9 cellular contexts compared by ENCODE assay signal in genomic region chr16:30350134-30350871, GRCh38. TPM values are rescaled to one million over a fixed set of nuclear protein-coding genes. Genes with fewer than 3 reads are reported as not detected.
DNase-seq lines count a peak whose midpoint lies in the region; ATAC-seq and TF ChIP-seq lines count a peak whose summit lies in the region.
"Had no signal": no experiment of that assay in that cellular context is flagged by ENCODE, and none has a peak within 500 bp of the region (broad histone marks: within the 10 kb centered on the region; RNA-seq: fewer than 3 reads in every experiment).

No MANE protein-coding gene starts in this region.

- H3K9me2 ChIP-seq in SK-N-SH, result no peaks in the 10 kb centered on the region

- peak; percentile 48 for DNase-seq in T-helper 2 cell treated with Interferon-gamma antibody and Interleukin-4, amounts not matched to agents 5 μg/mL and 100 μg/mL, for 36 hours (ENCODE audit: low spot score)
- DNase-seq in nephron progenitor cell (no peak), NCI-H345 (lab: John Stamatoyannopoulos, UW) (no peak), superior temporal gyrus (ENCODE audit: extremely low spot score) (no peak), SK-N-SH (no peak)
- no peak for DNase-seq in central memory CD4-positive, alpha-beta T cell
- DNase-seq: erythroblast had no signal

- TF ChIP-seq CTCF in nephron progenitor cell (IDR thresholded peaks at IDR 0.05) (no peak), SK-N-SH (IDR thresholded peaks at IDR 0.05) (no peak)

- ATAC-seq in GM18511 (IDR thresholded peaks at IDR 0.05; ENCODE audit: unreplicated experiment), result peak; percentile 59
- ATAC-seq in HG02623 (IDR thresholded peaks at IDR 0.05; ENCODE audit: unreplicated experiment), result peak; percentile 33

- peaks cover 23% of the 10 kb centered on the region for H3K4me1 Mint-ChIP-seq in T-helper 2 cell treated with Interferon-gamma antibody and Interleukin-4, amounts not matched to agents 5 μg/mL and 100 μg/mL, for 36 hours (ENCODE audit: low read depth)
- H3K4me1 Mint-ChIP-seq in nephron progenitor cell, result peaks cover 27% of the 10 kb centered on the region

- peaks cover 47% of the 10 kb centered on the region for H3K36me3 Mint-ChIP-seq in T-helper 2 cell treated with Interferon-gamma antibody and Interleukin-4, amounts not matched to agents 5 μg/mL and 100 μg/mL, for 36 hours (ENCODE audit: low read depth)
- peaks cover 50% of the 10 kb centered on the region for H3K36me3 Mint-ChIP-seq in nephron progenitor cell (ENCODE audit: low read depth)

- no peak for TF ChIP-seq EP300 in SK-N-SH (IDR thresholded peaks at IDR 0.05; ENCODE audit: borderline replicate concordance in 1 of 2, low read depth in 1 of 2, low read length in 1 of 2)

- H3K36me3 ChIP-seq in SK-N-SH (replicated peaks in 1 of 2; ENCODE audit: control insufficient read depth in 1 of 2, insufficient read depth in 2 of 2, low read length in 1 of 2), result peaks cover 22 to 37% of the 10 kb centered on the region in 2 experiments

- no peak for TF ChIP-seq RAD21 in SK-N-SH (IDR thresholded peaks at IDR 0.05; ENCODE audit: low read length)

- no peaks in the 10 kb centered on the region for H3K27me3 ChIP-seq in SK-N-SH (ENCODE audit: insufficient read depth)

- H2AFZ ChIP-seq in SK-N-SH (ENCODE audit: low read depth), result no peak overlapping the region

- POLR2A ChIA-PET in SK-N-SH (lab: Yijun Ruan, JAX), result interaction anchor here (0.6 kb wide), 1 partner anchor 1422 kb away, joined by 3 read pairs; no protein-coding TSS in a partner anchor

- CTCF ChIA-PET in SK-N-SH (lab: Yijun Ruan, JAX), result interaction anchor here (2.3 kb wide), 1 partner anchor 59 kb away, joined by 8 read pairs; no protein-coding TSS in a partner anchor

- H3K9ac ChIP-seq in SK-N-SH, result no peak overlapping the region

- H3K4me3 ChIP-seq in SK-N-SH (ENCODE audit: low read depth in 2 of 2, low read length in 1 of 2), result no peak overlapping the region

- H3K27me3 Mint-ChIP-seq in T-helper 2 cell treated with Interferon-gamma antibody and Interleukin-4, amounts not matched to agents 5 μg/mL and 100 μg/mL, for 36 hours (ENCODE audit: low read depth), result no peaks in the 10 kb centered on the region
- H3K27me3 Mint-ChIP-seq in nephron progenitor cell (ENCODE audit: low read depth, poor library complexity), result peaks cover 6% of the 10 kb centered on the region

- peaks cover 26% of the 10 kb centered on the region for H3K79me2 ChIP-seq in SK-N-SH (ENCODE audit: insufficient read depth)

- H3K4me1 ChIP-seq in SK-N-SH (ENCODE audit: control insufficient read depth in 1 of 2, insufficient read depth in 2 of 2, low read depth in 1 of 2, low read length in 1 of 2), result peaks cover 18 to 23% of the 10 kb centered on the region in 2 experiments; a peak in 3 of 4 replicates

- peak overlapping the region; percentile 44 for H3K27ac Mint-ChIP-seq in T-helper 2 cell treated with Interferon-gamma antibody and Interleukin-4, amounts not matched to agents 5 μg/mL and 100 μg/mL, for 36 hours
- H3K27ac Mint-ChIP-seq in nephron progenitor cell, result peak overlapping the region; percentile 84

- peaks cover 13% of the 10 kb centered on the region for H3F3A ChIP-seq in SK-N-SH (replicated peaks; ENCODE audit: insufficient read depth)

- no peak overlapping the region for H3K4me3 Mint-ChIP-seq in T-helper 2 cell treated with Interferon-gamma antibody and Interleukin-4, amounts not matched to agents 5 μg/mL and 100 μg/mL, for 36 hours
- H3K4me3 Mint-ChIP-seq in nephron progenitor cell, result no peak overlapping the region

- H3K9me3 Mint-ChIP-seq in T-helper 2 cell treated with Interferon-gamma antibody and Interleukin-4, amounts not matched to agents 5 μg/mL and 100 μg/mL, for 36 hours, result no peaks in the 10 kb centered on the region
- no peaks in the 10 kb centered on the region for H3K9me3 Mint-ChIP-seq in nephron progenitor cell

- peaks cover 21% of the 10 kb centered on the region for H4K20me1 ChIP-seq in SK-N-SH (ENCODE audit: insufficient read depth)

- H3K27ac ChIP-seq in SK-N-SH (ENCODE audit: low read depth in 2 of 2, low read length in 1 of 2), result peak overlapping the region in 1 of 2 experiments; percentile 26; a peak in 1 of 4 replicates

- no peaks in the 10 kb centered on the region for H3K9me3 ChIP-seq in SK-N-SH

- H3K4me2 ChIP-seq in SK-N-SH, result no peak overlapping the region

- 85% methylated on average over 3 of the region's 3 CpGs for WGBS in SK-N-SH (ENCODE audit: low lambda C conversion rate)

TF ChIP-seq in SK-N-SH, 30 proteins besides CTCF, POLR2A, EP300 and RAD21:
- TF ChIP-seq RCOR1 (IDR thresholded peaks at IDR 0.05; ENCODE audit: low read length), result no peak
- no peak for TF ChIP-seq ZBTB33 (IDR thresholded peaks at IDR 0.05; ENCODE audit: borderline replicate concordance, low read depth)
- TF ChIP-seq TCF12 (IDR thresholded peaks at IDR 0.05), result no peak
- no peak for TF ChIP-seq YY1 (IDR thresholded peaks at IDR 0.05; ENCODE audit: low read depth)
- TF ChIP-seq NRF1 (IDR thresholded peaks at IDR 0.05; ENCODE audit: low read depth, low read length), result no peak

RNA-seq across cellular contexts. Expression of gene CD2BP2, which starts 4.8 kb away (rescaled TPM):
- 80.8 and 85.3 TPM in 2 replicates for polyA plus RNA-seq in SK-N-SH (2012; rRNA removed)
- polyA plus RNA-seq in SK-N-SH (2012; cell fraction: cytosol; rRNA removed), result 64.7 and 70.5 TPM in 2 replicates
- 202 and 222 TPM in 2 replicates for polyA plus RNA-seq in SK-N-SH (2012; cell fraction: nucleus; rRNA removed)

RNA-seq across cellular contexts. Expression of gene TBC1D10B, which starts 20.0 kb away (rescaled TPM):
- 15.7 and 20.5 TPM in 2 replicates for polyA plus RNA-seq in SK-N-SH (2012; rRNA removed)
- 9.0 and 13.6 TPM in 2 replicates for polyA plus RNA-seq in SK-N-SH (2012; cell fraction: cytosol; rRNA removed)
- polyA plus RNA-seq in SK-N-SH (2012; cell fraction: nucleus; rRNA removed), result 41.2 and 55.4 TPM in 2 replicates

RNA-seq across cellular contexts. Expression of gene MYL11, which starts 24.3 kb away (rescaled TPM):
- polyA plus RNA-seq in SK-N-SH (2012; rRNA removed), result 0.23 TPM in 1 of 2 replicates, not detected in the other
- polyA plus RNA-seq in SK-N-SH (2012; cell fraction: cytosol; rRNA removed), result not detected in 2 replicates
- 0.08 and 0.65 TPM in 2 replicates for polyA plus RNA-seq in SK-N-SH (2012; cell fraction: nucleus; rRNA removed)

RNA-seq across cellular contexts. Expression of gene SEPTIN1, which starts 32.1 kb away (rescaled TPM):
- 0.13 and 0.25 TPM in 2 replicates for polyA plus RNA-seq in SK-N-SH (2012; rRNA removed)
- 0.35 and 0.43 TPM in 2 replicates for polyA plus RNA-seq in SK-N-SH (2012; cell fraction: cytosol; rRNA removed)
- polyA plus RNA-seq in SK-N-SH (2012; cell fraction: nucleus; rRNA removed), result 0.76 and 0.94 TPM in 2 replicates

RNA-seq across cellular contexts. Expression of gene ZNF48, which starts 44.9 kb away (rescaled TPM):
- polyA plus RNA-seq in SK-N-SH (2012; rRNA removed), result 7.9 and 8.8 TPM in 2 replicates
- polyA plus RNA-seq in SK-N-SH (2012; cell fraction: cytosol; rRNA removed), result 7.3 and 7.6 TPM in 2 replicates
- polyA plus RNA-seq in SK-N-SH (2012; cell fraction: nucleus; rRNA removed), result 14.8 and 17.0 TPM in 2 replicates
